ENCODE assay signal across 9 cellular contexts in genomic region chr7:24727165-24728120, GRCh38.
A peak's percentile ranks its signal among the peaks of the same experiment; 100 is the strongest.
DNase-seq lines count a peak whose midpoint lies in the region; ATAC-seq and TF ChIP-seq lines count a peak whose summit lies in the region.
"Had no signal": no experiment of that assay in that cellular context is flagged by ENCODE, and none has a peak within 500 bp of the region (broad histone marks: within the 10 kb centered on the region; RNA-seq: fewer than 3 reads in every experiment).

No MANE protein-coding gene starts in this region.

- H3K27ac ChIP-seq in caudate nucleus (ENCODE audit: low read depth, low read length) = no peak overlapping the region
- H3K27ac ChIP-seq: lower lobe of right lung had no signal

- DNase-seq in CD1c-positive myeloid dendritic cell (ENCODE audit: extremely low spot score) = peak; percentile 7
- DNase-seq in cardiac fibroblast (ENCODE audit: low read depth in 2 of 2) = peak; percentile 31 to 59
- DNase-seq in putamen (ENCODE audit: low spot score) = no peak
- no peak for DNase-seq in caudate nucleus (lab: John Stamatoyannopoulos, UW)
- no peak for DNase-seq in cerebellar nuclear complex (lab: John Stamatoyannopoulos, UW)
- DNase-seq in activated naive CD4-positive, alpha-beta T cell treated with Interleukin-2 at 50 U/mL for 16 hours = no peak
- DNase-seq: lower lobe of right lung had no signal

- TF ChIP-seq CTCF in cardiac fibroblast (IDR thresholded peaks at IDR 0.05; ENCODE audit: low read depth, low read length) = no peak

- peak; percentile 78 for ATAC-seq in GM19395 (IDR thresholded peaks at IDR 0.05; ENCODE audit: unreplicated experiment)
- peak; percentile 46 for ATAC-seq in HG03103 (IDR thresholded peaks at IDR 0.05; ENCODE audit: low read depth, unreplicated experiment)
- ATAC-seq: lower lobe of right lung had no signal

- no peak overlapping the region for H3K4me3 ChIP-seq in cardiac fibroblast (replicated peaks in 1 of 2; ENCODE audit: low read depth in 2 of 2, low read length in 2 of 2)
- H3K4me3 ChIP-seq: lower lobe of right lung had no signal

Comparison
In these comparisons a context has a peak if more than half of its experiments do, and no peak if none do; other contexts are left out.
1. DNase-seq: peak in CD1c-positive myeloid dendritic cell (single experiment) and cardiac fibroblast (2 of 2); none in putamen (single experiment), caudate nucleus (0 of 61), cerebellar nuclear complex (0 of 2) and activated naive CD4-positive, alpha-beta T cell treated with Interleukin-2 at 50 U/mL for 16 hours (single experiment).